In the genomic region with DNA sequence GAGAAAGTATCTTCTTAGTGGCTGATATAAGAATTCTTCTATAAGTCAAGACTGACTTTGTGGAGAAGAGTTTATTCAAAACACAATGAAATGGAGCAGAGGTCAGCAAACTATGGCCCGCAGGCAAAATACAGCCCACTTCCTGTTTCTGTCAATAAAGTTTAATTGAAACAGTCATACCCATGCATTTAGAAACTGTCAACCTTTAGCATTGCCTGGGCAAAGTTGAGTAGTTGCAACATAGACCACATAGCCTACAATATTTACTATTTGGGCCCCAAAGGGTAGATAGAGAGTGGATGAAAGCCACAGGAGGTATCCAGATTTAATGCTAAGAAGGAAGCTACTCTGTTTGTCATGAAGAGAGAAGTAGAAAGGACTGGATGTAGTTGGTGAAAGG, we compare ENCODE assay signal across 27 cellular contexts. TPM values are rescaled to one million over a fixed set of nuclear protein-coding genes. Genes with fewer than 3 reads are reported as not detected.
"Had no signal": no experiment of that assay in that cellular context is flagged by ENCODE, and none has a peak within 500 bp of the region (broad histone marks: within the 10 kb centered on the region; RNA-seq: fewer than 3 reads in every experiment).

No MANE protein-coding gene starts in this region.

- DNase-seq: IMR-90, Kasumi-1, MM.1S, NCI-H1092, NCI-H1105 treated with DMSO at 0.1 percent for 48 hours, NCI-H1417 treated with DMSO at 0.1 percent for 48 hours, NCI-H146, NCI-H1694 treated with DMSO at 0.1 percent for 48 hours, NCI-H1930, NCI-H2081, NCI-H2171, NCI-H226, NCI-H446, NCI-H510A, NCI-H524 treated with DMSO at 0.1 percent for 48 hours, NCI-H69, NCI-H774, SHP77, SK-N-SH, SW 1271, T-cell had no signal

- H3K9me3 ChIP-seq: SK-N-SH had no signal

- FAIRE-seq: RCC 7860 had no signal

- H3K27ac ChIP-seq: KMS-11, RWPE1 had no signal

- ATAC-seq: T-cell had no signal

RNA-seq across cellular contexts. Expression of a gene that starts 38.0 kb away (rescaled TPM):
- total RNA-seq: HT-29, IMR-90, M059J, SK-MEL-5 had no signal
- polyA plus RNA-seq: IMR-90, SK-N-SH had no signal
